22 cellular contexts compared by ENCODE assay signal in genomic region chr7:105866124-105866801, GRCh38.
"Had no signal": no experiment of that assay in that cellular context is flagged by ENCODE, and none has a peak within 500 bp of the region (broad histone marks: within the 10 kb centered on the region; RNA-seq: fewer than 3 reads in every experiment).

No MANE protein-coding gene starts in this region.

- FAIRE-seq: islet of Langerhans had no signal

- H3K36me3 Mint-ChIP-seq: natural killer cell treated with Interleukin-12 subunit alpha and Interleukin-12 subunit beta and Interleukin-15 and Interleukin-18, amount 100 ng/mL, for 72 hours had no signal

- H3K36me3 ChIP-seq: gastroesophageal sphincter, suprapubic skin had no signal

- DNase-seq: activated CD4-positive, CD25-positive, alpha-beta regulatory T cell treated with anti-CD3 and anti-CD28 coated beads, Interleukin-2, amount 50 U/mL, for 72 hours; activated naive CD4-positive, alpha-beta T cell treated with Interleukin-2 at 50 U/mL for 16 hours; aorta; cerebellar nuclear complex; effector memory CD4-positive, alpha-beta T cell; left colon; mesenchymal stem cell; occipital lobe; right cardiac atrium; stimulated activated CD4-positive, alpha-beta T cell treated with anti-CD3 and anti-CD28 coated beads, Interleukin-4, amount 100 ng/mL, for 4 hours; stimulated activated CD8-positive, alpha-beta memory T cell treated with anti-CD3 and anti-CD28 coated beads, Interleukin-4, amount 100 ng/mL, for 48 hours; stimulated activated naive CD8-positive, alpha-beta T cell treated with anti-CD3 and anti-CD28 coated beads, Interleukin-15, Interleukin-2, amounts not matched to agents 100 U/mL and 50 U/mL, for 24 hours; T-helper 9 cell; trophoblast cell had no signal

- H3K27me3 ChIP-seq: gastroesophageal sphincter, suprapubic skin had no signal

- H3K27ac ChIP-seq: epithelial cell of prostate, gastroesophageal sphincter, suprapubic skin had no signal

- H3K9me3 Mint-ChIP-seq: activated T-helper 1 cell treated with anti-CD3 and anti-CD28 coated beads, Interleukin-12 subunit alpha, Interleukin-12 subunit beta, Interleukin-2, Interleukin-4 antibody, amounts not matched to agents 30 ng/mL and 10 ng/mL and 1 ng/mL, durations not matched to agents 14 hours and 24 hours and 36 hours; dendritic cell treated with granulocyte-macrophage colony-stimulating factor and Interleukin-4, amounts not matched to agents 40 ng/mL and 50 ng/mL, for 4 days; natural killer cell treated with Interleukin-12 subunit alpha and Interleukin-12 subunit beta and Interleukin-15 and Interleukin-18, amount 100 ng/mL, for 72 hours had no signal

- H3K4me2 ChIP-seq: smooth muscle cell had no signal

- H3K9me3 ChIP-seq: gastroesophageal sphincter, suprapubic skin had no signal

- H3K27me3 Mint-ChIP-seq: dendritic cell treated with granulocyte-macrophage colony-stimulating factor and Interleukin-4, amounts not matched to agents 40 ng/mL and 50 ng/mL, for 4 days; natural killer cell treated with Interleukin-12 subunit alpha and Interleukin-12 subunit beta and Interleukin-15 and Interleukin-18, amount 100 ng/mL, for 72 hours had no signal

- H3K4me3 Mint-ChIP-seq: activated T-helper 1 cell treated with anti-CD3 and anti-CD28 coated beads, Interleukin-12 subunit alpha, Interleukin-12 subunit beta, Interleukin-2, Interleukin-4 antibody, amounts not matched to agents 30 ng/mL and 10 ng/mL and 1 ng/mL, durations not matched to agents 14 hours and 24 hours and 36 hours; dendritic cell treated with granulocyte-macrophage colony-stimulating factor and Interleukin-4, amounts not matched to agents 40 ng/mL and 50 ng/mL, for 4 days; natural killer cell treated with Interleukin-12 subunit alpha and Interleukin-12 subunit beta and Interleukin-15 and Interleukin-18, amount 100 ng/mL, for 72 hours had no signal

- H3K4me3 ChIP-seq: gastroesophageal sphincter, smooth muscle cell, suprapubic skin had no signal

- H3K27ac Mint-ChIP-seq: activated T-helper 1 cell treated with anti-CD3 and anti-CD28 coated beads, Interleukin-12 subunit alpha, Interleukin-12 subunit beta, Interleukin-2, Interleukin-4 antibody, amounts not matched to agents 30 ng/mL and 10 ng/mL and 1 ng/mL, durations not matched to agents 14 hours and 24 hours and 36 hours; dendritic cell treated with granulocyte-macrophage colony-stimulating factor and Interleukin-4, amounts not matched to agents 40 ng/mL and 50 ng/mL, for 4 days; natural killer cell treated with Interleukin-12 subunit alpha and Interleukin-12 subunit beta and Interleukin-15 and Interleukin-18, amount 100 ng/mL, for 72 hours had no signal

- ATAC-seq: gastroesophageal sphincter; left colon; natural killer cell treated with Interleukin-12 subunit alpha and Interleukin-12 subunit beta and Interleukin-15 and Interleukin-18, amount 100 ng/mL, for 72 hours; right cardiac atrium; stimulated activated naive CD8-positive, alpha-beta T cell treated with anti-CD3 and anti-CD28 coated beads, Interleukin-15, Interleukin-2, amounts not matched to agents 100 U/mL and 50 U/mL, for 24 hours had no signal
